Comparison of ENCODE assay signal across 8 cellular contexts in genomic region chr9:32550046-32550608, GRCh38. TPM values are rescaled to one million over a fixed set of nuclear protein-coding genes. Genes with fewer than 3 reads are reported as not detected.
DNase-seq lines count a peak whose midpoint lies in the region; ATAC-seq lines count a peak whose summit lies in the region.

No MANE protein-coding gene starts in this region.

- H3K4me1 Mint-ChIP-seq in stimulated activated naive CD8-positive, alpha-beta T cell treated with anti-CD3 and anti-CD28 coated beads, Interleukin-15, Interleukin-2, amounts not matched to agents 100 ng/mL and 50 ng/mL, for 24 hours (ENCODE audit: low read depth): peaks cover 50% of the 10 kb centered on the region
- H3K4me1 Mint-ChIP-seq in activated naive CD8-positive, alpha-beta T cell treated with anti-CD3 and anti-CD28 coated beads, Interleukin-2, amount 50 U/mL, for 24 hours: peaks cover 41% of the 10 kb centered on the region

- H3K9me3 ChIP-seq in HUES64 (ENCODE audit: insufficient read depth, low read depth, low read length) (no peaks in the 10 kb centered on the region), iPS DF 6.9 (ENCODE audit: control insufficient read depth, insufficient read depth, low read length) (no peaks in the 10 kb centered on the region), skeletal muscle tissue (ENCODE audit: control insufficient read depth in 3 of 3, low read length in 3 of 3) (no peaks in the 10 kb centered on the region)

- no peaks in the 10 kb centered on the region for H3K27me3 Mint-ChIP-seq in stimulated activated naive CD8-positive, alpha-beta T cell treated with anti-CD3 and anti-CD28 coated beads, Interleukin-15, Interleukin-2, amounts not matched to agents 100 ng/mL and 50 ng/mL, for 24 hours
- H3K27me3 Mint-ChIP-seq in activated naive CD8-positive, alpha-beta T cell treated with anti-CD3 and anti-CD28 coated beads, Interleukin-2, amount 50 U/mL, for 24 hours: no peaks in the 10 kb centered on the region

- H3K4me3 Mint-ChIP-seq in stimulated activated naive CD8-positive, alpha-beta T cell treated with anti-CD3 and anti-CD28 coated beads, Interleukin-15, Interleukin-2, amounts not matched to agents 100 ng/mL and 50 ng/mL, for 24 hours: peak overlapping the region; percentile 98
- H3K4me3 Mint-ChIP-seq in activated naive CD8-positive, alpha-beta T cell treated with anti-CD3 and anti-CD28 coated beads, Interleukin-2, amount 50 U/mL, for 24 hours: peak overlapping the region; percentile 99

- H3K9me3 Mint-ChIP-seq in stimulated activated naive CD8-positive, alpha-beta T cell treated with anti-CD3 and anti-CD28 coated beads, Interleukin-15, Interleukin-2, amounts not matched to agents 100 ng/mL and 50 ng/mL, for 24 hours: no peaks in the 10 kb centered on the region
- no peaks in the 10 kb centered on the region for H3K9me3 Mint-ChIP-seq in activated naive CD8-positive, alpha-beta T cell treated with anti-CD3 and anti-CD28 coated beads, Interleukin-2, amount 50 U/mL, for 24 hours

- H3K4me1 ChIP-seq in HUES64 (ENCODE audit: insufficient read depth, low read length) (peaks cover 7% of the 10 kb centered on the region; the same call in 1 of the 2 replicates), iPS DF 6.9 (ENCODE audit: control insufficient read depth, insufficient read depth, low read length) (no peaks in the 10 kb centered on the region), skeletal muscle tissue (ENCODE audit: control insufficient read depth in 3 of 3, insufficient read depth in 3 of 3, low read length in 3 of 3) (peaks cover 10 to 19% (median 15%) of the 10 kb centered on the region in 3 donors)

- H3K4me3 ChIP-seq in HUES64 (ENCODE audit: low read length) (peak overlapping the region; percentile 86), iPS DF 6.9 (ENCODE audit: low read length) (peak overlapping the region; percentile 99), skeletal muscle tissue (ENCODE audit: low read length in 3 of 3) (peak overlapping the region; percentile 90 to 96 (median 92))

- no peaks in the 10 kb centered on the region for H3K27me3 ChIP-seq in HUES64 (ENCODE audit: insufficient read depth, low read length)
- H3K27me3 ChIP-seq in iPS DF 6.9 (ENCODE audit: control insufficient read depth, insufficient read depth, low read length): no peaks in the 10 kb centered on the region
- no peaks in the 10 kb centered on the region for H3K27me3 ChIP-seq in skeletal muscle tissue (ENCODE audit: control insufficient read depth in 3 of 3, insufficient read depth in 3 of 3, low read length in 3 of 3)

- peak overlapping the region; percentile 67 for H3K27ac Mint-ChIP-seq in stimulated activated naive CD8-positive, alpha-beta T cell treated with anti-CD3 and anti-CD28 coated beads, Interleukin-15, Interleukin-2, amounts not matched to agents 100 ng/mL and 50 ng/mL, for 24 hours
- H3K27ac Mint-ChIP-seq in activated naive CD8-positive, alpha-beta T cell treated with anti-CD3 and anti-CD28 coated beads, Interleukin-2, amount 50 U/mL, for 24 hours: peak overlapping the region; percentile 53

- ATAC-seq in stimulated activated naive CD8-positive, alpha-beta T cell treated with anti-CD3 and anti-CD28 coated beads, Interleukin-15, Interleukin-2, amounts not matched to agents 100 U/mL and 50 U/mL, for 24 hours: no peak
- ATAC-seq in activated naive CD8-positive, alpha-beta T cell treated with anti-CD3 and anti-CD28 coated beads, Interleukin-2, amount 50 U/mL, for 24 hours: no peak

- no peak for DNase-seq in stimulated activated naive CD8-positive, alpha-beta T cell treated with anti-CD3 and anti-CD28 coated beads, Interleukin-15, Interleukin-2, amounts not matched to agents 100 U/mL and 50 U/mL, for 24 hours
- no peak for DNase-seq in activated naive CD8-positive, alpha-beta T cell treated with anti-CD3 and anti-CD28 coated beads, Interleukin-2, amount 50 U/mL, for 24 hours
- DNase-seq in iPS DF 6.9 (ENCODE audit: low read depth, low spot score) (no peak), NOMO-1 treated with dmso at 0.1 percent for 144 hours (lab: John Stamatoyannopoulos, UW; ENCODE audit: unreplicated experiment) (no peak), activated gamma-delta T cell treated with Interleukin-2 at 50 U/mL for 16 hours (no peak)

- peak overlapping the region; percentile 91 for H3K27ac ChIP-seq in HUES64 (ENCODE audit: low read depth, low read length)
- H3K27ac ChIP-seq in iPS DF 6.9 (ENCODE audit: low read length): no peak overlapping the region
- H3K27ac ChIP-seq in skeletal muscle tissue (ENCODE audit: low read depth, low read length): peak overlapping the region; percentile 91

- peaks cover 29% of the 10 kb centered on the region for H3K36me3 Mint-ChIP-seq in stimulated activated naive CD8-positive, alpha-beta T cell treated with anti-CD3 and anti-CD28 coated beads, Interleukin-15, Interleukin-2, amounts not matched to agents 100 ng/mL and 50 ng/mL, for 24 hours (ENCODE audit: low read depth)
- H3K36me3 Mint-ChIP-seq in activated naive CD8-positive, alpha-beta T cell treated with anti-CD3 and anti-CD28 coated beads, Interleukin-2, amount 50 U/mL, for 24 hours (ENCODE audit: low read depth): peaks cover 25% of the 10 kb centered on the region

- WGBS in HUES64: 2% methylated on average over 15 of the region's 15 CpGs
- WGBS in iPS DF 6.9 (ENCODE audit: insufficient coverage, insufficient read length): no CpG with 5 or more reads among the region's 15 CpGs

- H3K36me3 ChIP-seq in HUES64 (ENCODE audit: insufficient read depth, low read length) (peaks cover 11% of the 10 kb centered on the region), iPS DF 6.9 (ENCODE audit: control insufficient read depth, insufficient read depth, low read length) (no peaks in the 10 kb centered on the region), skeletal muscle tissue (ENCODE audit: control insufficient read depth in 3 of 3, insufficient read depth in 3 of 3, low read length in 3 of 3) (peaks cover 0 to 2% (median 0%) of the 10 kb centered on the region in 3 donors)

- H3K9ac ChIP-seq in HUES64 (ENCODE audit: low read depth, low read length) (peak overlapping the region; percentile 90), skeletal muscle tissue (ENCODE audit: low read depth in 1 of 3, low read length in 3 of 3) (peak overlapping the region; percentile 91 to 92 (median 92))

RNA-seq across cellular contexts. Expression of gene SMIM27, which starts 2.0 kb away (rescaled TPM):
- 15.1 TPM for polyA plus RNA-seq in HUES64 (2013, experiment 1 of 2)
- polyA plus RNA-seq in HUES64 (2013, experiment 2 of 2): 26.6 TPM
- total RNA-seq in skeletal muscle tissue: 3.1 TPM

RNA-seq across cellular contexts. Expression of gene TOPORS, which starts 2.3 kb away (rescaled TPM):
- polyA plus RNA-seq in HUES64 (2013, experiment 1 of 2): 24.0 TPM
- polyA plus RNA-seq in HUES64 (2013, experiment 2 of 2): 28.0 TPM
- total RNA-seq in skeletal muscle tissue: 15.1 TPM

RNA-seq across cellular contexts. Expression of gene NDUFB6, which starts 22.8 kb away (rescaled TPM):
- polyA plus RNA-seq in HUES64 (2013, experiment 1 of 2): 76.8 TPM
- 79.8 TPM for polyA plus RNA-seq in HUES64 (2013, experiment 2 of 2)
- 37.6 TPM for total RNA-seq in skeletal muscle tissue

RNA-seq across cellular contexts. Expression of gene RIGI, which starts 24.1 kb away (rescaled TPM):
- 4.0 TPM for polyA plus RNA-seq in HUES64 (2013, experiment 1 of 2)
- 4.4 TPM for polyA plus RNA-seq in HUES64 (2013, experiment 2 of 2)
- 9.4 TPM for total RNA-seq in skeletal muscle tissue
